ENCODE assay signal across 7 cellular contexts in the genomic region with DNA sequence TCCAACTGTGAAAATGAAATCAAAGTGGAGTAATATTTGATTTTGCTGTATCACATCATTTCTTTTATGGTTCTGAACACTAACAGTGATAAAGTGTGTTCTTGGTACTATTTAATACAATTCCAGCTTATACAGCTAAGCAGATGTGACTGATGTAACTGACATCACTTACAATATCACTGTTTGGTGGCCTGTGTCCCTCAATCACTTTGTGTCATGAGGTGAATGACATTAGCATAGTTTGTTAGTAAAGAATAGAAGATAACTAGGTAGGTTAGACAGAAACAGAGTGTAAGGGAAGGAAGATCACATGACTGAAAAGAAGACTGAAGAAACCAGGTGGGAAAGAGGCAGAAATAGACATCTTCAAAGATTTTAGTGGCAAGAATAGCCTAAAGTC.
"Had no signal": no experiment of that assay in that cellular context is flagged by ENCODE, and none has a peak within 500 bp of the region (broad histone marks: within the 10 kb centered on the region; RNA-seq: fewer than 3 reads in every experiment).

No MANE protein-coding gene starts in this region.

- DNase-seq: H9, HCEC 1CT, KG1 had no signal

- ATAC-seq: GM23338 had no signal

- H2AFZ ChIP-seq: GM23338 had no signal

- H3K4me2 ChIP-seq: GM23338 had no signal

- H3K4me3 ChIP-seq: GM23338 had no signal

- FAIRE-seq: H1, H54 had no signal

- H3K27ac ChIP-seq: HL-60 had no signal
